Comparison of ENCODE assay signal across 3 cellular contexts in the genomic region with DNA sequence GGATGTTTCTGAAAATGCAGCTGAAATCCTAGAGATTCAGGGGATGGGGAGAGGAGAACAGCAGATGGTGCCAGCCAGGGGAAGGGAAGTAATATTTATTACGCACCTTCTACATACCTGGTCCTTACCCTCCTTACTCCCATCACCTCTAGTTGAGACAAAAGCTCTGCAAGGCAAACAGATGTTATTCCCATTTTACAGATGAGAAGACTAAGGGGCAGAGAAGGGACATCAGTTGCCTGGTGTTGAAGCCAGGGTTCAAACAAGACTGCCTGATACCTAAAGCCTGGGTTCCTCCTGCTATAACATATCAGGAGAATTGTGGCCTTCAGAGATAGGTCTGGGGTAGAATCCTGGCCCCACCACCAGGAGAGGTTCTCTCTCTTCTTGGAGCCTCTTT.
TF ChIP-seq lines count a peak whose summit lies in the region.

No MANE protein-coding gene starts in this region.

TF ChIP-seq in A549, 52 proteins besides CTCF, POLR2A, EP300 and RAD21:
- TF ChIP-seq, protein P1, sequence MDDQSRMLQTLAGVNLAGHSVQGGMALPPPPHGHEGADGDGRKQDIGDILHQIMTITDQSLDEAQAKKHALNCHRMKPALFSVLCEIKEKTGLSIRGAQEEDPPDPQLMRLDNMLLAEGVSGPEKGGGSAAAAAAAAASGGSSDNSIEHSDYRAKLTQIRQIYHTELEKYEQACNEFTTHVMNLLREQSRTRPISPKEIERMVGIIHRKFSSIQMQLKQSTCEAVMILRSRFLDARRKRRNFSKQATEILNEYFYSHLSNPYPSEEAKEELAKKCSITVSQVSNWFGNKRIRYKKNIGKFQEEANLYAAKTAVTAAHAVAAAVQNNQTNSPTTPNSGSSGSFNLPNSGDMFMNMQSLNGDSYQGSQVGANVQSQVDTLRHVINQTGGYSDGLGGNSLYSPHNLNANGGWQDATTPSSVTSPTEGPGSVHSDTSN (IDR thresholded peaks at IDR 0.05) = no peak

TF ChIP-seq in K562, 482 proteins besides CTCF, POLR2A, EP300 and RAD21:
- TF ChIP-seq ADNP (tag; IDR thresholded peaks at IDR 0.05) (peak; percentile 59; the same call in 1 of the 2 replicates), MEF2D (tag; conservative IDR thresholded peaks at IDR 0.05; ENCODE audit: low read depth) (no peak), KDM1A (IDR thresholded peaks at IDR 0.05) (peak in 1 of 2 experiments; percentile 60; a peak in 2 of 4 replicates), RBM25 (IDR thresholded peaks at IDR 0.05; ENCODE audit: low read depth, low read length, severe bottlenecking) (peak; percentile 52), BCOR (IDR thresholded peaks at IDR 0.05) (peak; percentile 34; the same call in 1 of the 2 replicates)

TF ChIP-seq in liver, 16 proteins besides CTCF, POLR2A, EP300 and RAD21 (continued from another document):
- no peak for TF ChIP-seq NR2F2 (IDR thresholded peaks at IDR 0.05)
- no peak for TF ChIP-seq YY1 (IDR thresholded peaks at IDR 0.05)
- no peak for TF ChIP-seq EGR1 (IDR thresholded peaks at IDR 0.05; ENCODE audit: low read depth in 2 of 2)
- TF ChIP-seq, protein P2, sequence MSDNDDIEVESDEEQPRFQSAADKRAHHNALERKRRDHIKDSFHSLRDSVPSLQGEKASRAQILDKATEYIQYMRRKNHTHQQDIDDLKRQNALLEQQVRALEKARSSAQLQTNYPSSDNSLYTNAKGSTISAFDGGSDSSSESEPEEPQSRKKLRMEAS (IDR thresholded peaks at IDR 0.05) = no peak
- TF ChIP-seq RXRA (IDR thresholded peaks at IDR 0.05) = no peak
- TF ChIP-seq, protein P3, sequence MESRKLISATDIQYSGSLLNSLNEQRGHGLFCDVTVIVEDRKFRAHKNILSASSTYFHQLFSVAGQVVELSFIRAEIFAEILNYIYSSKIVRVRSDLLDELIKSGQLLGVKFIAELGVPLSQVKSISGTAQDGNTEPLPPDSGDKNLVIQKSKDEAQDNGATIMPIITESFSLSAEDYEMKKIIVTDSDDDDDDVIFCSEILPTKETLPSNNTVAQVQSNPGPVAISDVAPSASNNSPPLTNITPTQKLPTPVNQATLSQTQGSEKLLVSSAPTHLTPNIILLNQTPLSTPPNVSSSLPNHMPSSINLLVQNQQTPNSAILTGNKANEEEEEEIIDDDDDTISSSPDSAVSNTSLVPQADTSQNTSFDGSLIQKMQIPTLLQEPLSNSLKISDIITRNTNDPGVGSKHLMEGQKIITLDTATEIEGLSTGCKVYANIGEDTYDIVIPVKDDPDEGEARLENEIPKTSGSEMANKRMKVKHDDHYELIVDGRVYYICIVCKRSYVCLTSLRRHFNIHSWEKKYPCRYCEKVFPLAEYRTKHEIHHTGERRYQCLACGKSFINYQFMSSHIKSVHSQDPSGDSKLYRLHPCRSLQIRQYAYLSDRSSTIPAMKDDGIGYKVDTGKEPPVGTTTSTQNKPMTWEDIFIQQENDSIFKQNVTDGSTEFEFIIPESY (IDR thresholded peaks at IDR 0.05) = no peak
- TF ChIP-seq SP1 (IDR thresholded peaks at IDR 0.05) = no peak
- TF ChIP-seq HNF4G (IDR thresholded peaks at IDR 0.05) = no peak
- TF ChIP-seq, protein P4, sequence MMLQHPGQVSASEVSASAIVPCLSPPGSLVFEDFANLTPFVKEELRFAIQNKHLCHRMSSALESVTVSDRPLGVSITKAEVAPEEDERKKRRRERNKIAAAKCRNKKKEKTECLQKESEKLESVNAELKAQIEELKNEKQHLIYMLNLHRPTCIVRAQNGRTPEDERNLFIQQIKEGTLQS (IDR thresholded peaks at IDR 0.05) = no peak
- no peak for TF ChIP-seq FOXA1 (IDR thresholded peaks at IDR 0.05)
- TF ChIP-seq HNF4A (conservative IDR thresholded peaks at IDR 0.05) = no peak
TF ChIP-seq in liver: peak in this region for 0.
